8 cellular contexts compared by ENCODE assay signal in genomic region chr6:168744866-168745265, GRCh38.
"Had no signal": no experiment of that assay in that cellular context is flagged by ENCODE, and none has a peak within 500 bp of the region (broad histone marks: within the 10 kb centered on the region; RNA-seq: fewer than 3 reads in every experiment).

No MANE protein-coding gene starts in this region.

- H3K9ac ChIP-seq: GM23248 had no signal

- DNase-seq: GM23248, GOT3, H7, H9, HCEC 1CT, HFFc6 had no signal

- H3K4me2 ChIP-seq: GM23338 had no signal

- H3K4me1 ChIP-seq: HAP-1 had no signal

- H3K27ac Mint-ChIP-seq: GM23338, H9, HFFc6 had no signal

- H2AFZ ChIP-seq: GM23248, GM23338 had no signal

- H3K36me3 ChIP-seq: HAP-1 had no signal

- H3K4me1 Mint-ChIP-seq: GM23338, H9 had no signal

- H3K4me3 Mint-ChIP-seq: GM23338, H9, HFFc6 had no signal

- H3K9me3 ChIP-seq: HAP-1 had no signal

- H3K27ac ChIP-seq: GM23248 had no signal

- ATAC-seq: GM23338 had no signal

- H3K4me3 ChIP-seq: GM23248, GM23338, HAP-1 had no signal
